ENCODE assay signal across 8 cellular contexts in the genomic region with DNA sequence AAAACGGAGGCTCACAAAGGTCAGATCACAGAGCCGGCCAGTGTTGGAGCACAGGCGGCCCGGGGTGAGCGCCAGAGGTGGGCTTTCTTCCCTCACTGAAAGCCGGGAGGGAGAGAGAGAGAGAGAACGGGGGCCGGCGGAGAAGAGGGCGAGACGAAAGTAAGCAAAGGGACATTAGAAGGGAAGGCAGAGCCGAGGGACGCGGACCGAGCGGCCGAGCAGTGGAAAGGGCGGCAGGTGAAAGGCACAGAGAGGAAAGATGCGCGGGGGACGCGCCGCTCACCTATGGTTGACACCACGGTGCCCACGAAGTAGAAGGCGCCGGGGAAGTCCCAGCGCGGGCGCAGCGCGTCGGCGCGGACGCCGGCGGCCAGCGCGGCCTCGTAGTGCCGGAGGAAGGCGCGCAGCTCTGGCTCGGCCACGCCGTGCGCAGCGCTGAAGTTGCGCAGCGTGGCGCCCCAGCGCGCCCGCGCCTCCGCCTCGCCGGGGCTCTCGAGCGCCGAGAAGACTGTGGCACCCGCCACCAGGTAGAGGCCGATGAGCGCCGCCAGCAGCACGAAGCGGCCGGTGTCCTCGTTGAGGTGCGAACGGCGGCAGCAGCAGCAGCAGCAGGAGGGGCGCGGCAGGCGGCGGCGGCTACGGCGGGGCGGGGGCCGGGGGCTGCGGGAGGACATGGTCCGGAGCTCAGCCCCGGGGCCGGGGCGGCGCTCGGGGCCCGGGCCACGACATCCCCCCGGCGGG. TPM values are rescaled to one million over a fixed set of nuclear protein-coding genes. Genes with fewer than 3 reads are reported as not detected.
DNase-seq lines count a peak whose midpoint lies in the region; ATAC-seq and TF ChIP-seq lines count a peak whose summit lies in the region.

No MANE protein-coding gene starts in this region.

- peak overlapping the region in 3 of 4 donors; percentile 7 to 82 (median 72) for H3K27ac ChIP-seq in tibial nerve

- no peak for TF ChIP-seq EP300 in tibial nerve (IDR thresholded peaks at IDR 0.05)

- H3K4me3 ChIP-seq in BE2C (ENCODE audit: low read depth, low read length) (peak overlapping the region; percentile 21; the same call in 1 of the 2 replicates), iPS-18c (ENCODE audit: insufficient read depth, low read depth, low read length) (peak overlapping the region; percentile 49), tibial nerve (peak overlapping the region; percentile 14 to 53 (median 22))

- ATAC-seq in HG02623 (IDR thresholded peaks at IDR 0.05; ENCODE audit: unreplicated experiment), result no peak

- H3K36me3 ChIP-seq in BE2C (no peaks in the 10 kb centered on the region), tibial nerve (no peaks in the 10 kb centered on the region)

- DNase-seq in BE2C, result peak; percentile 24
- peak; percentile 66 for DNase-seq in GM13976 (ENCODE audit: low spot score)
- DNase-seq in activated CD4-positive, alpha-beta T cell treated with anti-CD3 and anti-CD28 coated beads, Interleukin-2, amount 50 U/mL, for 48 hours, result peak; percentile 7 to 9
- no peak for DNase-seq in tibial nerve (ENCODE audit: low spot score in 2 of 2)
- no peak for DNase-seq in LoVo (ENCODE audit: low spot score)
- DNase-seq in HUDEP-2 (lab: John Stamatoyannopoulos, UW; ENCODE audit: unreplicated experiment in 76 of 76), result no peak

- H3K27me3 ChIP-seq in BE2C (peaks cover 70% of the 10 kb centered on the region), tibial nerve (peaks cover 0 to 66% of the 10 kb centered on the region in 2 donors)

- in situ Hi-C loops in GM13976 (cut with MboI; ENCODE audit: low sequenced_read_pairs, unreplicated experiment), result no loop called here

- H3K4me1 ChIP-seq in BE2C, result no peaks in the 10 kb centered on the region
- peaks cover 0 to 33% (median 11%) of the 10 kb centered on the region in 4 donors for H3K4me1 ChIP-seq in tibial nerve

- 1% methylated on average over 49 to 50 of the region's 93 CpGs for WGBS in tibial nerve, 2 donors

- no peaks in the 10 kb centered on the region for H3K9me3 ChIP-seq in BE2C
- no peaks in the 10 kb centered on the region for H3K9me3 ChIP-seq in iPS-18c (ENCODE audit: control insufficient read depth, insufficient read depth, low read length)
- no peaks in the 10 kb centered on the region for H3K9me3 ChIP-seq in tibial nerve

- TF ChIP-seq POLR2A in tibial nerve (IDR thresholded peaks at IDR 0.05), result no peak

- TF ChIP-seq CTCF in BE2C (IDR thresholded peaks at IDR 0.05; ENCODE audit: low read depth, low read length), result no peak
- no peak for TF ChIP-seq CTCF in GM13976 (IDR thresholded peaks at IDR 0.05; ENCODE audit: borderline replicate concordance, control extremely low read depth, extremely low read depth, insufficient read depth, missing control alignments)
- TF ChIP-seq CTCF in tibial nerve (IDR thresholded peaks at IDR 0.05), result no peak

RNA-seq across cellular contexts. Expression of gene KCNK12, which starts 1.0 kb away (rescaled TPM):
- 3.7 TPM for polyA plus RNA-seq in BE2C (2012; ENCODE audit: insufficient read depth, insufficient read length, low read depth)
- total RNA-seq in tibial nerve, result 10 to 100 TPM; 20.7 to 56.1 (median 46.0) TPM

Comparison
In these comparisons a context has a peak if more than half of its experiments do, and no peak if none do; other contexts are left out.
1. DNase-seq: peak in BE2C (single experiment), GM13976 (single experiment) and activated CD4-positive, alpha-beta T cell treated with anti-CD3 and anti-CD28 coated beads, Interleukin-2, amount 50 U/mL, for 48 hours (2 of 2); none in tibial nerve (0 of 2), LoVo (single experiment) and HUDEP-2 (0 of 76).
2. Peak in every context shown above with its lines, with median percentiles within 50 percentile points of each other: H3K4me3 ChIP-seq.